ENCODE assay signal across 25 cellular contexts in the genomic region with DNA sequence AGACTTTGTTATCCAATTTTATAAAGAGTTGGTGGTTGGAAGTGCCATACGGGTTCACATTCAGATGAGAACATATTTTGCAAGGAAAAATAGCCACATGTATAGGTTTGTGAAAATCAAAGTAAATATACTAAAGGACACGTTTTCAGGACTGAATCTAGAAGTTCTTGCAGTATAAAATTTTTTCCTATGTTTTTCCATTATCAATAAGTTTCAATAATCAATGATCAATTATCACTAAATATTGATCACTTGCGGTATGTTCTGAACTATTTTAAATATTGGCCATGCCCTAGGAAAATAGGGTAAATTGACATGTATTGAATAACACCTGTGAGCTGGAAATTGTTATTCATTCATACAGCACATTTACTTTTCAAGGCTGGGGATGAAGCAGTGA.
"Had no signal": no experiment of that assay in that cellular context is flagged by ENCODE, and none has a peak within 500 bp of the region (broad histone marks: within the 10 kb centered on the region; RNA-seq: fewer than 3 reads in every experiment).

No MANE protein-coding gene starts in this region.

- ATAC-seq: stimulated activated effector memory CD8-positive, alpha-beta T cell treated with anti-CD3 and anti-CD28 coated beads, Interleukin-12 subunit alpha, Interleukin-12 subunit beta, amount 100 ng/mL, for 72 hours; stimulated activated memory B cell treated with anti-CD40 and anti-IgM and Interleukin-4, amounts not matched to agents 10 μg/mL and 1 μg/mL and 100 μg/mL, for 72 hours; stimulated activated naive B cell treated with anti-CD40 and anti-IgM and Interleukin-4, amounts not matched to agents 10 μg/mL and 1 μg/mL and 100 μg/mL, for 72 hours; stimulated activated naive CD8-positive, alpha-beta T cell treated with anti-CD3 and anti-CD28 coated beads, Interleukin-15, amount 100 ng/mL, for 72 hours; stimulated activated naive CD8-positive, alpha-beta T cell treated with anti-CD3 and anti-CD28 coated beads, Interleukin-15, Interleukin-2, amounts not matched to agents 100 U/mL and 50 U/mL, for 24 hours; upper lobe of right lung had no signal

- H3K4me3 ChIP-seq: stomach, suprapubic skin, testis, thoracic aorta, thyroid gland, tibial artery, tibial nerve, transverse colon, upper lobe of left lung, upper lobe of right lung, uterus, vagina had no signal

- H3K4me1 ChIP-seq: stomach, suprapubic skin, testis, thyroid gland, tibial artery, tibial nerve, transverse colon, upper lobe of left lung, upper lobe of right lung, uterus, vagina had no signal

- H3K9me3 ChIP-seq: suprapubic skin, testis, thoracic aorta, thyroid gland, tibial nerve, transverse colon, upper lobe of right lung, uterus, vagina had no signal

- DNase-seq: stimulated activated CD4-positive, alpha-beta T cell treated with anti-CD3 and anti-CD28 coated beads, Interleukin-2, amount 100 ng/mL, for 48 hours; stimulated activated CD4-positive, alpha-beta T cell treated with anti-CD3 and anti-CD28 coated beads, Interleukin-4, amount 100 ng/mL, for 1 hour; stimulated activated CD4-positive, alpha-beta T cell treated with anti-CD3 and anti-CD28 coated beads, Interleukin-4, amount 100 ng/mL, for 24 hours; stimulated activated CD4-positive, alpha-beta T cell treated with anti-CD3 and anti-CD28 coated beads, Interleukin-4, amount 100 ng/mL, for 4 hours; stimulated activated CD8-positive, alpha-beta memory T cell treated with anti-CD3 and anti-CD28 coated beads, Interleukin-4, amount 100 ng/mL, for 48 hours; stimulated activated naive B cell treated with anti-CD40 and anti-IgM and Interleukin-4, amounts not matched to agents 10 μg/mL and 1 μg/mL and 100 μg/mL, for 72 hours; stimulated activated naive CD4-positive, alpha-beta T cell; stimulated activated naive CD4-positive, alpha-beta T cell treated with Interleukin-2 at 50 U/mL for 16 hours; stimulated activated naive CD8-positive, alpha-beta T cell treated with anti-CD3 and anti-CD28 coated beads, Interleukin-15, amount 100 ng/mL, for 72 hours; stimulated activated naive CD8-positive, alpha-beta T cell treated with anti-CD3 and anti-CD28 coated beads, Interleukin-15, Interleukin-2, amounts not matched to agents 100 U/mL and 50 U/mL, for 24 hours; stomach; substantia nigra; testis; thyroid gland; tibial artery; transverse colon; upper lobe of left lung; upper lobe of right lung; uterus had no signal

- H3K27me3 ChIP-seq: stomach, suprapubic skin, testis, thyroid gland, tibial artery, tibial nerve, transverse colon, upper lobe of left lung, upper lobe of right lung, uterus, vagina had no signal

- H3K27ac ChIP-seq: stomach, suprapubic skin, testis, thoracic aorta, thyroid gland, tibial artery, tibial nerve, transverse colon, upper lobe of left lung, upper lobe of right lung, uterus, vagina had no signal

- H3K36me3 ChIP-seq: stomach, suprapubic skin, thoracic aorta, thyroid gland, tibial artery, tibial nerve, transverse colon, upper lobe of left lung, upper lobe of right lung, uterus, vagina had no signal
